Comparison of ENCODE assay signal across 7 cellular contexts in the genomic region with DNA sequence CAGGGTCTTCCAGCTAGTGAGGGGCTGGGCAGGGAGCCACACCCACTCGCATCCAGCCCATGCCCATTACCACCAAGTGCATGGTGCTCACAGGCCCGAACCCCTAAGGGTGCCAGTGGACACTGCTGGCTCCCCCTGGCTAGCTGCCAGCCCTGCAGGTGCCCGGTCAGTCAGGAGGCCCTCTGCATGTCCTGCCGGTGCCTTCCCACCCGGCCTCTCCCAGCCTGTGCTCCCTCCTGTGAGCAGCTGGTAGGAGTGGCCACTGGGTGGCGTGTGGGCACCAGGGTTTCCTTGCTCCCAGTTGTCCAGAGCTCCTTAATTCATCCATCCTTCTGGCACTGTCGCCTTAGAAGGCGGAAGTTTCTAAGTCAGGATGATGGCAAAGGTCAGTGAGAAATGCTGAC. TPM values are rescaled to one million over a fixed set of nuclear protein-coding genes. Genes with fewer than 3 reads are reported as not detected.
DNase-seq lines count a peak whose midpoint lies in the region; ATAC-seq and TF ChIP-seq lines count a peak whose summit lies in the region.

No MANE protein-coding gene starts in this region.

- no peak overlapping the region for H3K4me3 Mint-ChIP-seq in osteocyte (ENCODE audit: unreplicated experiment)
- H3K4me3 Mint-ChIP-seq in activated CD4-positive, alpha-beta T cell treated with anti-CD3 and anti-CD28 coated beads, Interleukin-2, amount 10 ng/mL, durations not matched to agents 7 days and 5 days = no peak overlapping the region

- H3K9me3 ChIP-seq in Peyer's patch (no peaks in the 10 kb centered on the region), esophagus muscularis mucosa (no peaks in the 10 kb centered on the region)

- TF ChIP-seq POLR2A in Peyer's patch (IDR thresholded peaks at IDR 0.05) = no peak
- TF ChIP-seq POLR2A in esophagus muscularis mucosa (IDR thresholded peaks at IDR 0.05; ENCODE audit: low read depth) = no peak

- intact Hi-C loops in esophagus muscularis mucosa (cut with DNase I) = loop anchor here (5.0 kb wide), 1 partner anchor 289 kb away; no protein-coding TSS in a partner anchor

- H3K4me3 ChIP-seq in Peyer's patch = no peak overlapping the region
- H3K4me3 ChIP-seq in esophagus muscularis mucosa = no peak overlapping the region

- no peak overlapping the region for H3K27ac ChIP-seq in Peyer's patch
- no peak overlapping the region for H3K27ac ChIP-seq in esophagus muscularis mucosa (replicated peaks in 1 of 4)

- peaks cover 22% of the 10 kb centered on the region for H3K36me3 Mint-ChIP-seq in osteocyte (ENCODE audit: unreplicated experiment)
- no peaks in the 10 kb centered on the region for H3K36me3 Mint-ChIP-seq in activated CD4-positive, alpha-beta T cell treated with anti-CD3 and anti-CD28 coated beads, Interleukin-2, amount 10 ng/mL, durations not matched to agents 7 days and 5 days (ENCODE audit: low read depth)

- H3K27me3 Mint-ChIP-seq in osteocyte (ENCODE audit: unreplicated experiment) = no peaks in the 10 kb centered on the region
- no peaks in the 10 kb centered on the region for H3K27me3 Mint-ChIP-seq in activated CD4-positive, alpha-beta T cell treated with anti-CD3 and anti-CD28 coated beads, Interleukin-2, amount 10 ng/mL, durations not matched to agents 7 days and 5 days

- H3K27ac Mint-ChIP-seq in osteocyte (ENCODE audit: unreplicated experiment) = no peak overlapping the region
- H3K27ac Mint-ChIP-seq in activated CD4-positive, alpha-beta T cell treated with anti-CD3 and anti-CD28 coated beads, Interleukin-2, amount 10 ng/mL, durations not matched to agents 7 days and 5 days = no peak overlapping the region

- DNase-seq in ELR (ENCODE audit: low read depth) = peak; percentile 68
- DNase-seq in HuH-7.5 (ENCODE audit: low spot score) = peak; percentile 90
- DNase-seq in Peyer's patch = peak in 2 of 3 donors; percentile 69 to 79
- no peak for DNase-seq in esophagus muscularis mucosa (ENCODE audit: extremely low spot score)
- no peak for DNase-seq in osteocyte (ENCODE audit: extremely low spot score, unreplicated experiment)
- DNase-seq in activated CD4-positive, alpha-beta T cell treated with anti-CD3 and anti-CD28 coated beads, Interleukin-2, amount 10 ng/mL, durations not matched to agents 7 days and 5 days = no peak

- ATAC-seq in activated CD4-positive, CD25-positive, alpha-beta regulatory T cell treated with anti-CD3 and anti-CD28 coated beads, Interleukin-2, amount 50 U/mL, for 24 hours = no peak

- no peaks in the 10 kb centered on the region for H3K27me3 ChIP-seq in Peyer's patch
- no peaks in the 10 kb centered on the region for H3K27me3 ChIP-seq in esophagus muscularis mucosa

- POLR2A ChIA-PET in activated CD4-positive, alpha-beta T cell treated with anti-CD3 and anti-CD28 coated beads, Interleukin-2, amount 10 ng/mL, durations not matched to agents 7 days and 5 days (lab: Charles Lee) = no interaction called here

- TF ChIP-seq CTCF in Peyer's patch (IDR thresholded peaks at IDR 0.05) = peak in 4 of 6 experiments; percentile 34 to 75 (median 74)
- peak; percentile 39 to 62 (median 46) for TF ChIP-seq CTCF in esophagus muscularis mucosa (IDR thresholded peaks at IDR 0.05)
- peak; percentile 88 for TF ChIP-seq CTCF in osteocyte (IDR thresholded peaks at IDR 0.05)

- TF ChIP-seq EP300 in esophagus muscularis mucosa (IDR thresholded peaks at IDR 0.05) = no peak

- CTCF ChIA-PET in activated CD4-positive, alpha-beta T cell treated with anti-CD3 and anti-CD28 coated beads, Interleukin-2, amount 10 ng/mL, durations not matched to agents 7 days and 5 days (lab: Charles Lee) = interaction anchor here (1.0 to 2.8 kb wide), 5 partner anchors 9 to 373 kb away, joined by 3 to 15 read pairs (median 5); no protein-coding TSS in a partner anchor

- H3K36me3 ChIP-seq in Peyer's patch (peaks cover 0 to 63% (median 0%) of the 10 kb centered on the region in 3 donors), esophagus muscularis mucosa (peaks cover 41 to 98% (median 91%) of the 10 kb centered on the region in 4 donors)

- 35% methylated on average over 7 of the region's 8 CpGs for WGBS in esophagus muscularis mucosa

- no peaks in the 10 kb centered on the region for H3K9me3 Mint-ChIP-seq in osteocyte (ENCODE audit: unreplicated experiment)
- H3K9me3 Mint-ChIP-seq in activated CD4-positive, alpha-beta T cell treated with anti-CD3 and anti-CD28 coated beads, Interleukin-2, amount 10 ng/mL, durations not matched to agents 7 days and 5 days = no peaks in the 10 kb centered on the region

- H3K4me1 Mint-ChIP-seq in osteocyte (ENCODE audit: unreplicated experiment) = peaks cover 5% of the 10 kb centered on the region
- H3K4me1 Mint-ChIP-seq in activated CD4-positive, alpha-beta T cell treated with anti-CD3 and anti-CD28 coated beads, Interleukin-2, amount 10 ng/mL, durations not matched to agents 7 days and 5 days = peaks cover 6% of the 10 kb centered on the region

- H3K4me1 ChIP-seq in Peyer's patch (no peaks in the 10 kb centered on the region), esophagus muscularis mucosa (no peaks in the 10 kb centered on the region)

RNA-seq across cellular contexts. Expression of a gene that starts 33.4 kb away (rescaled TPM):
- total RNA-seq in Peyer's patch = 10 to 100 TPM; 34.9 to 72.3 (median 51.5) TPM
- total RNA-seq in esophagus muscularis mucosa = 100 to 1,000 TPM; 104 to 138 (median 107) TPM
- 152 and 162 TPM in 2 replicates for total RNA-seq in osteocyte
- total RNA-seq in activated CD4-positive, alpha-beta T cell treated with anti-CD3 and anti-CD28 coated beads, Interleukin-2, amount 10 ng/mL, durations not matched to agents 7 days and 5 days = 10 to 100 TPM; 18.5 to 23.5 TPM

RNA-seq across cellular contexts. Expression of a gene that starts 42.0 kb away (rescaled TPM):
- total RNA-seq in Peyer's patch = 1 to 10 TPM in 1 of 4 donors, under 1 TPM in 3; 0.28 to 1.1 (median 0.68) TPM
- total RNA-seq in esophagus muscularis mucosa = not detected
- 0.70 and 0.78 TPM in 2 replicates for total RNA-seq in osteocyte
- not detected for total RNA-seq in activated CD4-positive, alpha-beta T cell treated with anti-CD3 and anti-CD28 coated beads, Interleukin-2, amount 10 ng/mL, durations not matched to agents 7 days and 5 days

Comparison
In these comparisons a context has a peak if more than half of its experiments do, and no peak if none do; other contexts are left out.
1. DNase-seq: peak in ELR (single experiment), HuH-7.5 (single experiment) and Peyer's patch (2 of 3); none in esophagus muscularis mucosa (single experiment), osteocyte (single experiment) and activated CD4-positive, alpha-beta T cell treated with anti-CD3 and anti-CD28 coated beads, Interleukin-2, amount 10 ng/mL, durations not matched to agents 7 days and 5 days (single experiment).
2. Peak in every context shown above with its lines, with median percentiles within 50 percentile points of each other: CTCF ChIP-seq.